Comparison of ENCODE assay signal across 1 cellular context in genomic region chr6:157267109-157267611, GRCh38.
TF ChIP-seq lines count a peak whose summit lies in the region.

No MANE protein-coding gene starts in this region.

TF ChIP-seq in GM23338, 12 proteins besides CTCF, POLR2A, EP300 and RAD21 (continued from another document):
- TF ChIP-seq, protein P1, sequence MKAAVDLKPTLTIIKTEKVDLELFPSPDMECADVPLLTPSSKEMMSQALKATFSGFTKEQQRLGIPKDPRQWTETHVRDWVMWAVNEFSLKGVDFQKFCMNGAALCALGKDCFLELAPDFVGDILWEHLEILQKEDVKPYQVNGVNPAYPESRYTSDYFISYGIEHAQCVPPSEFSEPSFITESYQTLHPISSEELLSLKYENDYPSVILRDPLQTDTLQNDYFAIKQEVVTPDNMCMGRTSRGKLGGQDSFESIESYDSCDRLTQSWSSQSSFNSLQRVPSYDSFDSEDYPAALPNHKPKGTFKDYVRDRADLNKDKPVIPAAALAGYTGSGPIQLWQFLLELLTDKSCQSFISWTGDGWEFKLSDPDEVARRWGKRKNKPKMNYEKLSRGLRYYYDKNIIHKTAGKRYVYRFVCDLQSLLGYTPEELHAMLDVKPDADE (IDR thresholded peaks at IDR 0.05), result no peak
- TF ChIP-seq NANOG (IDR thresholded peaks at IDR 0.05; ENCODE audit: borderline replicate concordance), result no peak
- no peak for TF ChIP-seq STAT1 (IDR thresholded peaks at IDR 0.05; ENCODE audit: unreplicated experiment)
- TF ChIP-seq ZNF114 (CRISPR knock-in tag; IDR thresholded peaks at IDR 0.05), result no peak
- TF ChIP-seq EZH2 (IDR thresholded peaks at IDR 0.05; ENCODE audit: low read depth, unreplicated experiment), result no peak
- TF ChIP-seq, protein P2, sequence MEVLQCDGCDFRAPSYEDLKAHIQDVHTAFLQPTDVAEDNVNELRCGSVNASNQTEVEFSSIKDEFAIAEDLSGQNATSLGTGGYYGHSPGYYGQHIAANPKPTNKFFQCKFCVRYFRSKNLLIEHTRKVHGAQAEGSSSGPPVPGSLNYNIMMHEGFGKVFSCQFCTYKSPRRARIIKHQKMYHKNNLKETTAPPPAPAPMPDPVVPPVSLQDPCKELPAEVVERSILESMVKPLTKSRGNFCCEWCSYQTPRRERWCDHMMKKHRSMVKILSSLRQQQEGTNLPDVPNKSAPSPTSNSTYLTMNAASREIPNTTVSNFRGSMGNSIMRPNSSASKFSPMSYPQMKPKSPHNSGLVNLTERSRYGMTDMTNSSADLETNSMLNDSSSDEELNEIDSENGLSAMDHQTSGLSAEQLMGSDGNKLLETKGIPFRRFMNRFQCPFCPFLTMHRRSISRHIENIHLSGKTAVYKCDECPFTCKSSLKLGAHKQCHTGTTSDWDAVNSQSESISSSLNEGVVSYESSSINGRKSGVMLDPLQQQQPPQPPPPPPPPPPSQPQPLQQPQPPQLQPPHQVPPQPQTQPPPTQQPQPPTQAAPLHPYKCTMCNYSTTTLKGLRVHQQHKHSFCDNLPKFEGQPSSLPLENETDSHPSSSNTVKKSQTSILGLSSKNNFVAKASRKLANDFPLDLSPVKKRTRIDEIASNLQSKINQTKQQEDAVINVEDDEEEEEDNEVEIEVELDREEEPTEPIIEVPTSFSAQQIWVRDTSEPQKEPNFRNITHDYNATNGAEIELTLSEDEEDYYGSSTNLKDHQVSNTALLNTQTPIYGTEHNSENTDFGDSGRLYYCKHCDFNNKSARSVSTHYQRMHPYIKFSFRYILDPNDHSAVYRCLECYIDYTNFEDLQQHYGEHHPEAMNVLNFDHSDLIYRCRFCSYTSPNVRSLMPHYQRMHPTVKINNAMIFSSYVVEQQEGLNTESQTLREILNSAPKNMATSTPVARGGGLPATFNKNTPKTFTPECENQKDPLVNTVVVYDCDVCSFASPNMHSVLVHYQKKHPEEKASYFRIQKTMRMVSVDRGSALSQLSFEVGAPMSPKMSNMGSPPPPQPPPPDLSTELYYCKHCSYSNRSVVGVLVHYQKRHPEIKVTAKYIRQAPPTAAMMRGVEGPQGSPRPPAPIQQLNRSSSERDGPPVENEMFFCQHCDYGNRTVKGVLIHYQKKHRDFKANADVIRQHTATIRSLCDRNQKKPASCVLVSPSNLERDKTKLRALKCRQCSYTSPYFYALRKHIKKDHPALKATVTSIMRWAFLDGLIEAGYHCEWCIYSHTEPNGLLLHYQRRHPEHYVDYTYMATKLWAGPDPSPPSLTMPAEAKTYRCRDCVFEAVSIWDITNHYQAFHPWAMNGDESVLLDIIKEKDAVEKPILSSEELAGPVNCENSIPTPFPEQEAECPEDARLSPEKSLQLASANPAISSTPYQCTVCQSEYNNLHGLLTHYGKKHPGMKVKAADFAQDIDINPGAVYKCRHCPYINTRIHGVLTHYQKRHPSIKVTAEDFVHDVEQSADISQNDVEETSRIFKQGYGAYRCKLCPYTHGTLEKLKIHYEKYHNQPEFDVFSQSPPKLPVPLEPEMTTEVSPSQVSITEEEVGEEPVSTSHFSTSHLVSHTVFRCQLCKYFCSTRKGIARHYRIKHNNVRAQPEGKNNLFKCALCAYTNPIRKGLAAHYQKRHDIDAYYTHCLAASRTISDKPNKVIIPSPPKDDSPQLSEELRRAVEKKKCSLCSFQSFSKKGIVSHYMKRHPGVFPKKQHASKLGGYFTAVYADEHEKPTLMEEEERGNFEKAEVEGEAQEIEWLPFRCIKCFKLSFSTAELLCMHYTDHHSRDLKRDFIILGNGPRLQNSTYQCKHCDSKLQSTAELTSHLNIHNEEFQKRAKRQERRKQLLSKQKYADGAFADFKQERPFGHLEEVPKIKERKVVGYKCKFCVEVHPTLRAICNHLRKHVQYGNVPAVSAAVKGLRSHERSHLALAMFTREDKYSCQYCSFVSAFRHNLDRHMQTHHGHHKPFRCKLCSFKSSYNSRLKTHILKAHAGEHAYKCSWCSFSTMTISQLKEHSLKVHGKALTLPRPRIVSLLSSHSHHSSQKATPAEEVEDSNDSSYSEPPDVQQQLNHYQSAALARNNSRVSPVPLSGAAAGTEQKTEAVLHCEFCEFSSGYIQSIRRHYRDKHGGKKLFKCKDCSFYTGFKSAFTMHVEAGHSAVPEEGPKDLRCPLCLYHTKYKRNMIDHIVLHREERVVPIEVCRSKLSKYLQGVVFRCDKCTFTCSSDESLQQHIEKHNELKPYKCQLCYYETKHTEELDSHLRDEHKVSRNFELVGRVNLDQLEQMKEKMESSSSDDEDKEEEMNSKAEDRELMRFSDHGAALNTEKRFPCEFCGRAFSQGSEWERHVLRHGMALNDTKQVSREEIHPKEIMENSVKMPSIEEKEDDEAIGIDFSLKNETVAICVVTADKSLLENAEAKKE (CRISPR knock-in tag; IDR thresholded peaks at IDR 0.05), result no peak
- TF ChIP-seq EZH2phosphoT487 (IDR thresholded peaks at IDR 0.05; ENCODE audit: unreplicated experiment), result no peak
- TF ChIP-seq ZNF331 (CRISPR knock-in tag; IDR thresholded peaks at IDR 0.05; ENCODE audit: low read depth), result no peak
